Comparison of ENCODE assay signal across 17 cellular contexts in genomic region chr9:32970554-32970953, GRCh38. TPM values are rescaled to one million over a fixed set of nuclear protein-coding genes. Genes with fewer than 3 reads are reported as not detected.
DNase-seq lines count a peak whose midpoint lies in the region; ATAC-seq and TF ChIP-seq lines count a peak whose summit lies in the region.
"Had no signal": no experiment of that assay in that cellular context is flagged by ENCODE, and none has a peak within 500 bp of the region (broad histone marks: within the 10 kb centered on the region; RNA-seq: fewer than 3 reads in every experiment).

No MANE protein-coding gene starts in this region.

- H3K27me3 ChIP-seq in breast epithelium (no peaks in the 10 kb centered on the region), right cardiac atrium (ENCODE audit: control insufficient read depth, insufficient read depth) (no peaks in the 10 kb centered on the region)

- H3K36me3 ChIP-seq in breast epithelium: no peaks in the 10 kb centered on the region

- peak overlapping the region; percentile 4 for H3K27ac Mint-ChIP-seq in MCF 10A (ENCODE audit: low read depth, unreplicated experiment)
- peak overlapping the region; percentile 52 for H3K27ac Mint-ChIP-seq in progenitor cell of endocrine pancreas
- no peak overlapping the region for H3K27ac Mint-ChIP-seq in activated naive CD8-positive, alpha-beta T cell treated with anti-CD3 and anti-CD28 coated beads, Interleukin-2, amount 50 U/mL, for 24 hours
- H3K27ac Mint-ChIP-seq: H9 had no signal

- POLR2A ChIA-PET in MCF 10A (lab: Yijun Ruan, JAX): no interaction called here

- ATAC-seq in left ventricle myocardium superior (peak; percentile 43), right cardiac atrium (no peak), HG02981 (IDR thresholded peaks at IDR 0.05; ENCODE audit: unreplicated experiment) (no peak)
- ATAC-seq in activated naive CD8-positive, alpha-beta T cell treated with anti-CD3 and anti-CD28 coated beads, Interleukin-2, amount 50 U/mL, for 24 hours: no peak
- ATAC-seq: HepG2 had no signal

- no peak for TF ChIP-seq POLR2A in breast epithelium (IDR thresholded peaks at IDR 0.05)

- H3K36me3 Mint-ChIP-seq in MCF 10A (ENCODE audit: insufficient read depth, unreplicated experiment): peaks cover 29% of the 10 kb centered on the region
- peaks cover 12% of the 10 kb centered on the region for H3K36me3 Mint-ChIP-seq in progenitor cell of endocrine pancreas (ENCODE audit: insufficient read depth)
- H3K36me3 Mint-ChIP-seq in activated naive CD8-positive, alpha-beta T cell treated with anti-CD3 and anti-CD28 coated beads, Interleukin-2, amount 50 U/mL, for 24 hours (ENCODE audit: low read depth): peaks cover 14% of the 10 kb centered on the region

- DNase-seq in MCF 10A (ENCODE audit: unreplicated experiment) (no peak), breast epithelium (ENCODE audit: low spot score in 2 of 2) (no peak), left ventricle myocardium superior (no peak), right cardiac atrium (no peak), progenitor cell of endocrine pancreas (ENCODE audit: low spot score, unreplicated experiment) (no peak)
- no peak for DNase-seq in activated CD4-positive, CD25-positive, alpha-beta regulatory T cell (lab: John Stamatoyannopoulos, UW)
- no peak for DNase-seq in activated naive CD8-positive, alpha-beta T cell treated with anti-CD3 and anti-CD28 coated beads, Interleukin-2, amount 50 U/mL, for 24 hours
- DNase-seq: Caco-2; CD8-positive, alpha-beta memory T cell; DMS53; GF-D8; GOT3; H9 had no signal

- H3K27me3 Mint-ChIP-seq in MCF 10A (ENCODE audit: insufficient read depth, unreplicated experiment): no peaks in the 10 kb centered on the region
- H3K27me3 Mint-ChIP-seq in progenitor cell of endocrine pancreas: no peaks in the 10 kb centered on the region
- H3K27me3 Mint-ChIP-seq in activated naive CD8-positive, alpha-beta T cell treated with anti-CD3 and anti-CD28 coated beads, Interleukin-2, amount 50 U/mL, for 24 hours: no peaks in the 10 kb centered on the region
- H3K27me3 Mint-ChIP-seq: CD8-positive, alpha-beta memory T cell had no signal

- H3K9me3 Mint-ChIP-seq in MCF 10A (ENCODE audit: unreplicated experiment) (no peaks in the 10 kb centered on the region), progenitor cell of endocrine pancreas (ENCODE audit: low read depth) (no peaks in the 10 kb centered on the region)
- no peaks in the 10 kb centered on the region for H3K9me3 Mint-ChIP-seq in activated naive CD8-positive, alpha-beta T cell treated with anti-CD3 and anti-CD28 coated beads, Interleukin-2, amount 50 U/mL, for 24 hours
- H3K9me3 Mint-ChIP-seq: CD14-positive monocyte; CD8-positive, alpha-beta memory T cell; H9 had no signal

- CTCF ChIA-PET in MCF 10A (lab: Yijun Ruan, JAX): interaction anchor here (0.6 to 11.3 kb wide), 4 partner anchors 366 to 592 kb away, joined by 3 to 264 read pairs (median 37); no protein-coding TSS in a partner anchor

- WGBS in right cardiac atrium: 59% methylated on average over 3 of the region's 3 CpGs

- H3K4me1 ChIP-seq in breast epithelium (no peaks in the 10 kb centered on the region), right cardiac atrium (ENCODE audit: control insufficient read depth, insufficient read depth, low read length) (no peaks in the 10 kb centered on the region)
- H3K4me1 ChIP-seq: Caco-2 had no signal

- H3K4me1 Mint-ChIP-seq in MCF 10A (ENCODE audit: insufficient read depth, unreplicated experiment) (no peaks in the 10 kb centered on the region), progenitor cell of endocrine pancreas (ENCODE audit: low read depth) (no peaks in the 10 kb centered on the region)
- H3K4me1 Mint-ChIP-seq in activated naive CD8-positive, alpha-beta T cell treated with anti-CD3 and anti-CD28 coated beads, Interleukin-2, amount 50 U/mL, for 24 hours: peaks cover 2% of the 10 kb centered on the region
- H3K4me1 Mint-ChIP-seq: CD14-positive monocyte, H9 had no signal

- H3K27ac ChIP-seq in breast epithelium (no peak overlapping the region), right cardiac atrium (ENCODE audit: low read length) (no peak overlapping the region)
- H3K27ac ChIP-seq: 22Rv1 had no signal

- H3K4me3 ChIP-seq in breast epithelium (no peak overlapping the region), right cardiac atrium (ENCODE audit: low read length) (no peak overlapping the region)

- H3K4me3 Mint-ChIP-seq in MCF 10A (ENCODE audit: unreplicated experiment) (no peak overlapping the region), progenitor cell of endocrine pancreas (ENCODE audit: low read depth) (no peak overlapping the region)
- no peak overlapping the region for H3K4me3 Mint-ChIP-seq in activated naive CD8-positive, alpha-beta T cell treated with anti-CD3 and anti-CD28 coated beads, Interleukin-2, amount 50 U/mL, for 24 hours
- H3K4me3 Mint-ChIP-seq: CD14-positive monocyte; CD8-positive, alpha-beta memory T cell; H9 had no signal

- intact Hi-C loops in MCF 10A (cut with micrococcal nuclease): no loop called here
- intact Hi-C loops in breast epithelium (cut with DNase I; ENCODE audit: low total_unique reads): no loop called here
- intact Hi-C loops in left ventricle myocardium superior (cut with micrococcal nuclease): no loop called here
- intact Hi-C loops in right cardiac atrium (cut with DNase I): loop anchor here in 3 of 4 donors (5.0 to 10.0 kb wide), 2 partner anchors 588 to 596 kb away; partner anchors contain the start of gene ACO1 (in 1 of the 3)

- H3K9me3 ChIP-seq in breast epithelium (no peaks in the 10 kb centered on the region), right cardiac atrium (ENCODE audit: control insufficient read depth, low read length) (no peaks in the 10 kb centered on the region)
- H3K9me3 ChIP-seq: Caco-2 had no signal

- BruUV-seq in MCF 10A (replicated peaks; lab: Mats Ljungman, UMichigan): no TSS peak

- TF ChIP-seq CTCF in MCF 10A (IDR thresholded peaks at IDR 0.05; ENCODE audit: unreplicated experiment) (no peak), breast epithelium (IDR thresholded peaks at IDR 0.05) (no peak), progenitor cell of endocrine pancreas (IDR thresholded peaks at IDR 0.05; ENCODE audit: unreplicated experiment) (no peak)

RNA-seq across cellular contexts. Expression of gene APTX, which starts 30.9 kb away (rescaled TPM):
- 97.4 and 99.2 TPM in 2 replicates for total RNA-seq in MCF 10A (2022)
- 10 to 100 TPM; 24.8 to 34.1 (median 31.0) TPM for total RNA-seq in breast epithelium
- 12.0 TPM for total RNA-seq in left ventricle myocardium superior
- total RNA-seq in right cardiac atrium: 10 to 100 TPM; 15.7 to 16.8 (median 16.3) TPM
- polyA plus RNA-seq in right cardiac atrium: 17.1 TPM
- 32.9 and 36.1 TPM in 2 replicates for total RNA-seq in progenitor cell of endocrine pancreas

RNA-seq across cellular contexts. Expression of gene DNAJA1, which starts 54.5 kb away (rescaled TPM):
- 58.2 and 82.7 TPM in 2 replicates for total RNA-seq in MCF 10A (2022)
- total RNA-seq in breast epithelium: 100 to 1,000 TPM in 1 of 3 donors, 10 to 100 TPM in 2; 76.6 to 122 (median 89.5) TPM
- total RNA-seq in left ventricle myocardium superior: 90.9 TPM
- 100 to 1,000 TPM in 2 of 4 donors, 10 to 100 TPM in 2; 63.7 to 119 (median 91.2) TPM for total RNA-seq in right cardiac atrium
- polyA plus RNA-seq in right cardiac atrium: 72.2 TPM
- total RNA-seq in progenitor cell of endocrine pancreas: 240 and 247 TPM in 2 replicates

Comparison
In these comparisons a context has a peak if more than half of its experiments do, and no peak if none do; other contexts are left out.
1. intact Hi-C loops: an anchor here in right cardiac atrium (5.0 to 10.0 kb wide); none called in MCF 10A, breast epithelium and left ventricle myocardium superior.